ENCODE assay signal across 1 cellular context in the genomic region with DNA sequence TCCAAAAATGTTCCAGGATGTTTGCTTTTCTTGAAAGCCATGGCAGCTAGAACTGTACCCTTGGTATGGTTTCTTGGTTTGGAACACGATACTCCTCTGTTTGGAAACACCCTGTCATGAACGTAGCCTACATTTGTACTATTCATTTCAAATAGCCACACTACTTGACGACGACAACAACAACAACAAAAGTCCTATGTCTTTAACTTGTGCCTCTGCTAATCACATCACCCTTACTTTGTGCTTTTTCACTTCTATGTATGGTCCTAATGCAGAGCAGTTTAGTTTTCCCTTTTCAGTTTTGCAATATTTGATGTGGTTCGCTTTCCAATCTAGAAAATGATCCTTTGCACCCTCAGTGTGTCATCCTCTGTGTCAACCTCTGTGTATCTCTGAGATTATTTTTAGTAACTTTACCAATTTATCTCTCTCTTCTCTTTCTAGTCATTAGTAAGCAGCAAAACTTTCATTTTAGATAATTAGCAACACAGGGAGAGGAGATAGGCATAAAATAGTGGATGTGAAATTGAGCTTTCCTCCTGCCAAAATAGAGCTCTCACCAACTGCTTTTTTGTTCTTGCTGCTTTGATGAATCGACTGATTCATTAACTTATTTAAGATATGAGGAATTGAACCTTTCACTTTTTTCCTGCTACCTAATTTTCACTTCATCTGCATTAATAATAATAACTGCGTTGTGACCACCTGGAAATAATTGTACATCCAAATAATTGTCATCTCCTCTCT.
A peak's percentile ranks its signal among the peaks of the same experiment; 100 is the strongest.
TF ChIP-seq lines count a peak whose summit lies in the region.

No MANE protein-coding gene starts in this region.

TF ChIP-seq in GM12878, 131 proteins besides CTCF, POLR2A, EP300 and RAD21 (continued from another document and continues in another):
- TF ChIP-seq, protein P1, sequence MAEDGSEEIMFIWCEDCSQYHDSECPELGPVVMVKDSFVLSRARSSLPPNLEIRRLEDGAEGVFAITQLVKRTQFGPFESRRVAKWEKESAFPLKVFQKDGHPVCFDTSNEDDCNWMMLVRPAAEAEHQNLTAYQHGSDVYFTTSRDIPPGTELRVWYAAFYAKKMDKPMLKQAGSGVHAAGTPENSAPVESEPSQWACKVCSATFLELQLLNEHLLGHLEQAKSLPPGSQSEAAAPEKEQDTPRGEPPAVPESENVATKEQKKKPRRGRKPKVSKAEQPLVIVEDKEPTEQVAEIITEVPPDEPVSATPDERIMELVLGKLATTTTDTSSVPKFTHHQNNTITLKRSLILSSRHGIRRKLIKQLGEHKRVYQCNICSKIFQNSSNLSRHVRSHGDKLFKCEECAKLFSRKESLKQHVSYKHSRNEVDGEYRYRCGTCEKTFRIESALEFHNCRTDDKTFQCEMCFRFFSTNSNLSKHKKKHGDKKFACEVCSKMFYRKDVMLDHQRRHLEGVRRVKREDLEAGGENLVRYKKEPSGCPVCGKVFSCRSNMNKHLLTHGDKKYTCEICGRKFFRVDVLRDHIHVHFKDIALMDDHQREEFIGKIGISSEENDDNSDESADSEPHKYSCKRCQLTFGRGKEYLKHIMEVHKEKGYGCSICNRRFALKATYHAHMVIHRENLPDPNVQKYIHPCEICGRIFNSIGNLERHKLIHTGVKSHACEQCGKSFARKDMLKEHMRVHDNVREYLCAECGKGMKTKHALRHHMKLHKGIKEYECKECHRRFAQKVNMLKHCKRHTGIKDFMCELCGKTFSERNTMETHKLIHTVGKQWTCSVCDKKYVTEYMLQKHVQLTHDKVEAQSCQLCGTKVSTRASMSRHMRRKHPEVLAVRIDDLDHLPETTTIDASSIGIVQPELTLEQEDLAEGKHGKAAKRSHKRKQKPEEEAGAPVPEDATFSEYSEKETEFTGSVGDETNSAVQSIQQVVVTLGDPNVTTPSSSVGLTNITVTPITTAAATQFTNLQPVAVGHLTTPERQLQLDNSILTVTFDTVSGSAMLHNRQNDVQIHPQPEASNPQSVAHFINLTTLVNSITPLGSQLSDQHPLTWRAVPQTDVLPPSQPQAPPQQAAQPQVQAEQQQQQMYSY (CRISPR knock-in tag; IDR thresholded peaks at IDR 0.05) = no peak
- TF ChIP-seq RUNX3 (IDR thresholded peaks at IDR 0.05; ENCODE audit: low read length) (peak; percentile 98), PAX8 (IDR thresholded peaks at IDR 0.05) (no peak), CBX5 (IDR thresholded peaks at IDR 0.05; ENCODE audit: low read depth) (peak; percentile 80; the same call in 1 of the 2 replicates), EGR1 (IDR thresholded peaks at IDR 0.05; ENCODE audit: borderline replicate concordance in 1 of 2, low read depth in 2 of 2, low read length in 2 of 2) (no peak), ZNF217 (IDR thresholded peaks at IDR 0.05) (peak; percentile 93), NBN (IDR thresholded peaks at IDR 0.05) (peak; percentile 69; the same call in 1 of the 2 replicates), TCF3 (IDR thresholded peaks at IDR 0.05; ENCODE audit: borderline replicate concordance, insufficient read depth, low read depth, low read length) (no peak), POLR2AphosphoS2 (IDR thresholded peaks at IDR 0.05; ENCODE audit: low read depth, low read length) (no peak), SMARCA5 (IDR thresholded peaks at IDR 0.05) (0 out of 2 replicates have a peak, but pooled peaks have one; percentile 3), HDAC6 (IDR thresholded peaks at IDR 0.05; ENCODE audit: unreplicated experiment) (no peak), TCF12 (IDR thresholded peaks at IDR 0.05; ENCODE audit: low read depth, low read length) (no peak), SMC3 (IDR thresholded peaks at IDR 0.05; ENCODE audit: borderline replicate concordance, low read length) (no peak), FOXK2 (IDR thresholded peaks at IDR 0.05) (no peak), MTA2 (IDR thresholded peaks at IDR 0.05; ENCODE audit: low read depth) (peak; percentile 99), CREM (IDR thresholded peaks at IDR 0.05; ENCODE audit: low read depth) (peak; percentile 87), SP1 (IDR thresholded peaks at IDR 0.05; ENCODE audit: low read depth, low read length) (peak; percentile 51), TCF7 (IDR thresholded peaks at IDR 0.05; ENCODE audit: borderline replicate concordance) (peak; percentile 99), ASH2L (IDR thresholded peaks at IDR 0.05; ENCODE audit: borderline replicate concordance, low read depth) (0 out of 2 replicates have a peak, but pooled peaks have one; percentile 18), MTA3 (IDR thresholded peaks at IDR 0.05; ENCODE audit: borderline replicate concordance, low read length) (peak; percentile 95), STAT3 (IDR thresholded peaks at IDR 0.05; ENCODE audit: low read depth, low read length) (peak; percentile 89), SREBF2 (IDR thresholded peaks at IDR 0.05; ENCODE audit: low read length) (no peak), ZNF24 (IDR thresholded peaks at IDR 0.05) (no peak), IKZF1 (conservative IDR thresholded peaks at IDR 0.05) (peak; percentile 91), ETV6 (conservative IDR thresholded peaks at IDR 0.05 in 1 of 2, IDR thresholded peaks at IDR 0.05 in 1 of 2; ENCODE audit: borderline replicate concordance in 1 of 2, low read depth in 1 of 2) (peak in 1 of 2 experiments; percentile 88; a peak in 1 of 4 replicates), POU2F2 (IDR thresholded peaks at IDR 0.05; ENCODE audit: borderline replicate concordance, low read depth, low read length) (no peak; the same call in 2 of the 3 replicates), BRCA1 (IDR thresholded peaks at IDR 0.05; ENCODE audit: low read depth, low read length) (no peak), FOS (IDR thresholded peaks at IDR 0.05; ENCODE audit: borderline replicate concordance, extremely low read depth, insufficient read length) (no peak), CHD2 (IDR thresholded peaks at IDR 0.05; ENCODE audit: borderline replicate concordance, low read depth, low read length) (no peak), KDM1A (IDR thresholded peaks at IDR 0.05; ENCODE audit: borderline replicate concordance) (no peak), GATAD2B (conservative IDR thresholded peaks at IDR 0.05; ENCODE audit: low read depth) (no peak), BACH1 (IDR thresholded peaks at IDR 0.05; ENCODE audit: borderline replicate concordance) (no peak)
- TF ChIP-seq, protein P2, sequence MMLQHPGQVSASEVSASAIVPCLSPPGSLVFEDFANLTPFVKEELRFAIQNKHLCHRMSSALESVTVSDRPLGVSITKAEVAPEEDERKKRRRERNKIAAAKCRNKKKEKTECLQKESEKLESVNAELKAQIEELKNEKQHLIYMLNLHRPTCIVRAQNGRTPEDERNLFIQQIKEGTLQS (IDR thresholded peaks at IDR 0.05; ENCODE audit: borderline replicate concordance, extremely low read depth, low read depth, low read length) = no peak
- TF ChIP-seq, protein P3, sequence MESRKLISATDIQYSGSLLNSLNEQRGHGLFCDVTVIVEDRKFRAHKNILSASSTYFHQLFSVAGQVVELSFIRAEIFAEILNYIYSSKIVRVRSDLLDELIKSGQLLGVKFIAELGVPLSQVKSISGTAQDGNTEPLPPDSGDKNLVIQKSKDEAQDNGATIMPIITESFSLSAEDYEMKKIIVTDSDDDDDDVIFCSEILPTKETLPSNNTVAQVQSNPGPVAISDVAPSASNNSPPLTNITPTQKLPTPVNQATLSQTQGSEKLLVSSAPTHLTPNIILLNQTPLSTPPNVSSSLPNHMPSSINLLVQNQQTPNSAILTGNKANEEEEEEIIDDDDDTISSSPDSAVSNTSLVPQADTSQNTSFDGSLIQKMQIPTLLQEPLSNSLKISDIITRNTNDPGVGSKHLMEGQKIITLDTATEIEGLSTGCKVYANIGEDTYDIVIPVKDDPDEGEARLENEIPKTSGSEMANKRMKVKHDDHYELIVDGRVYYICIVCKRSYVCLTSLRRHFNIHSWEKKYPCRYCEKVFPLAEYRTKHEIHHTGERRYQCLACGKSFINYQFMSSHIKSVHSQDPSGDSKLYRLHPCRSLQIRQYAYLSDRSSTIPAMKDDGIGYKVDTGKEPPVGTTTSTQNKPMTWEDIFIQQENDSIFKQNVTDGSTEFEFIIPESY (IDR thresholded peaks at IDR 0.05) = no peak
- TF ChIP-seq, protein P4, sequence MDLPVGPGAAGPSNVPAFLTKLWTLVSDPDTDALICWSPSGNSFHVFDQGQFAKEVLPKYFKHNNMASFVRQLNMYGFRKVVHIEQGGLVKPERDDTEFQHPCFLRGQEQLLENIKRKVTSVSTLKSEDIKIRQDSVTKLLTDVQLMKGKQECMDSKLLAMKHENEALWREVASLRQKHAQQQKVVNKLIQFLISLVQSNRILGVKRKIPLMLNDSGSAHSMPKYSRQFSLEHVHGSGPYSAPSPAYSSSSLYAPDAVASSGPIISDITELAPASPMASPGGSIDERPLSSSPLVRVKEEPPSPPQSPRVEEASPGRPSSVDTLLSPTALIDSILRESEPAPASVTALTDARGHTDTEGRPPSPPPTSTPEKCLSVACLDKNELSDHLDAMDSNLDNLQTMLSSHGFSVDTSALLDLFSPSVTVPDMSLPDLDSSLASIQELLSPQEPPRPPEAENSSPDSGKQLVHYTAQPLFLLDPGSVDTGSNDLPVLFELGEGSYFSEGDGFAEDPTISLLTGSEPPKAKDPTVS (IDR thresholded peaks at IDR 0.05; ENCODE audit: low read depth, low read length) = no peak
- TF ChIP-seq, protein P5, sequence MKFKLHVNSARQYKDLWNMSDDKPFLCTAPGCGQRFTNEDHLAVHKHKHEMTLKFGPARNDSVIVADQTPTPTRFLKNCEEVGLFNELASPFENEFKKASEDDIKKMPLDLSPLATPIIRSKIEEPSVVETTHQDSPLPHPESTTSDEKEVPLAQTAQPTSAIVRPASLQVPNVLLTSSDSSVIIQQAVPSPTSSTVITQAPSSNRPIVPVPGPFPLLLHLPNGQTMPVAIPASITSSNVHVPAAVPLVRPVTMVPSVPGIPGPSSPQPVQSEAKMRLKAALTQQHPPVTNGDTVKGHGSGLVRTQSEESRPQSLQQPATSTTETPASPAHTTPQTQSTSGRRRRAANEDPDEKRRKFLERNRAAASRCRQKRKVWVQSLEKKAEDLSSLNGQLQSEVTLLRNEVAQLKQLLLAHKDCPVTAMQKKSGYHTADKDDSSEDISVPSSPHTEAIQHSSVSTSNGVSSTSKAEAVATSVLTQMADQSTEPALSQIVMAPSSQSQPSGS (IDR thresholded peaks at IDR 0.05; ENCODE audit: low read length) = peak; percentile 97
- TF ChIP-seq, protein P6, sequence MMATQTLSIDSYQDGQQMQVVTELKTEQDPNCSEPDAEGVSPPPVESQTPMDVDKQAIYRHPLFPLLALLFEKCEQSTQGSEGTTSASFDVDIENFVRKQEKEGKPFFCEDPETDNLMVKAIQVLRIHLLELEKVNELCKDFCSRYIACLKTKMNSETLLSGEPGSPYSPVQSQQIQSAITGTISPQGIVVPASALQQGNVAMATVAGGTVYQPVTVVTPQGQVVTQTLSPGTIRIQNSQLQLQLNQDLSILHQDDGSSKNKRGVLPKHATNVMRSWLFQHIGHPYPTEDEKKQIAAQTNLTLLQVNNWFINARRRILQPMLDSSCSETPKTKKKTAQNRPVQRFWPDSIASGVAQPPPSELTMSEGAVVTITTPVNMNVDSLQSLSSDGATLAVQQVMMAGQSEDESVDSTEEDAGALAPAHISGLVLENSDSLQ (IDR thresholded peaks at IDR 0.05) = no peak; the same call in 1 of the 2 replicates
- TF ChIP-seq, protein P7, sequence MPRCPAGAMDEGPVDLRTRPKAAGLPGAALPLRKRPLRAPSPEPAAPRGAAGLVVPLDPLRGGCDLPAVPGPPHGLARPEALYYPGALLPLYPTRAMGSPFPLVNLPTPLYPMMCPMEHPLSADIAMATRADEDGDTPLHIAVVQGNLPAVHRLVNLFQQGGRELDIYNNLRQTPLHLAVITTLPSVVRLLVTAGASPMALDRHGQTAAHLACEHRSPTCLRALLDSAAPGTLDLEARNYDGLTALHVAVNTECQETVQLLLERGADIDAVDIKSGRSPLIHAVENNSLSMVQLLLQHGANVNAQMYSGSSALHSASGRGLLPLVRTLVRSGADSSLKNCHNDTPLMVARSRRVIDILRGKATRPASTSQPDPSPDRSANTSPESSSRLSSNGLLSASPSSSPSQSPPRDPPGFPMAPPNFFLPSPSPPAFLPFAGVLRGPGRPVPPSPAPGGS (IDR thresholded peaks at IDR 0.05; ENCODE audit: borderline replicate concordance, insufficient read depth, low read depth, low read length, poor library complexity, severe bottlenecking) = peak; percentile 84
- TF ChIP-seq, protein P8, sequence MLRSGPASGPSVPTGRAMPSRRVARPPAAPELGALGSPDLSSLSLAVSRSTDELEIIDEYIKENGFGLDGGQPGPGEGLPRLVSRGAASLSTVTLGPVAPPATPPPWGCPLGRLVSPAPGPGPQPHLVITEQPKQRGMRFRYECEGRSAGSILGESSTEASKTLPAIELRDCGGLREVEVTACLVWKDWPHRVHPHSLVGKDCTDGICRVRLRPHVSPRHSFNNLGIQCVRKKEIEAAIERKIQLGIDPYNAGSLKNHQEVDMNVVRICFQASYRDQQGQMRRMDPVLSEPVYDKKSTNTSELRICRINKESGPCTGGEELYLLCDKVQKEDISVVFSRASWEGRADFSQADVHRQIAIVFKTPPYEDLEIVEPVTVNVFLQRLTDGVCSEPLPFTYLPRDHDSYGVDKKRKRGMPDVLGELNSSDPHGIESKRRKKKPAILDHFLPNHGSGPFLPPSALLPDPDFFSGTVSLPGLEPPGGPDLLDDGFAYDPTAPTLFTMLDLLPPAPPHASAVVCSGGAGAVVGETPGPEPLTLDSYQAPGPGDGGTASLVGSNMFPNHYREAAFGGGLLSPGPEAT (IDR thresholded peaks at IDR 0.05; ENCODE audit: low read depth) = peak; percentile 77
- TF ChIP-seq, protein P9, sequence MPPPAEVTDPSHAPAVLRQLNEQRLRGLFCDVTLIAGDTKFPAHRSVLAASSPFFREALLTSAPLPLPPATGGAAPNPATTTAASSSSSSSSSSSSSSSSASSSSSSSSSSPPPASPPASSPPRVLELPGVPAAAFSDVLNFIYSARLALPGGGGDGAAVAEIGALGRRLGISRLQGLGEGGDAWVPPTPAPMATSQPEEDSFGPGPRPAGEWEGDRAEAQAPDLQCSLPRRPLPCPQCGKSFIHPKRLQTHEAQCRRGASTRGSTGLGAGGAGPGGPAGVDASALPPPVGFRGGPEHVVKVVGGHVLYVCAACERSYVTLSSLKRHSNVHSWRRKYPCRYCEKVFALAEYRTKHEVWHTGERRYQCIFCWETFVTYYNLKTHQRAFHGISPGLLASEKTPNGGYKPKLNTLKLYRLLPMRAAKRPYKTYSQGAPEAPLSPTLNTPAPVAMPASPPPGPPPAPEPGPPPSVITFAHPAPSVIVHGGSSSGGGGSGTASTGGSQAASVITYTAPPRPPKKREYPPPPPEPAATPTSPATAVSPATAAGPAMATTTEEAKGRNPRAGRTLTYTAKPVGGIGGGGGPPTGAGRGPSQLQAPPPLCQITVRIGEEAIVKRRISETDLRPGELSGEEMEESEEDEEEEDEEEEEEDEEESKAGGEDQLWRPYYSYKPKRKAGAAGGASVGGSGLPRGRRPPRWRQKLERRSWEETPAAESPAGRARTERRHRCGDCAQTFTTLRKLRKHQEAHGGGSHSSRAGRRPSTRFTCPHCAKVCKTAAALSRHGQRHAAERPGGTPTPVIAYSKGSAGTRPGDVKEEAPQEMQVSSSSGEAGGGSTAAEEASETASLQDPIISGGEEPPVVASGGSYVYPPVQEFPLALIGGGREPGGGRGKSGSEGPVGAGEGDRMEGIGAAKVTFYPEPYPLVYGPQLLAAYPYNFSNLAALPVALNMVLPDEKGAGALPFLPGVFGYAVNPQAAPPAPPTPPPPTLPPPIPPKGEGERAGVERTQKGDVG (CRISPR knock-in tag; IDR thresholded peaks at IDR 0.05) = no peak
- TF ChIP-seq, protein P10, sequence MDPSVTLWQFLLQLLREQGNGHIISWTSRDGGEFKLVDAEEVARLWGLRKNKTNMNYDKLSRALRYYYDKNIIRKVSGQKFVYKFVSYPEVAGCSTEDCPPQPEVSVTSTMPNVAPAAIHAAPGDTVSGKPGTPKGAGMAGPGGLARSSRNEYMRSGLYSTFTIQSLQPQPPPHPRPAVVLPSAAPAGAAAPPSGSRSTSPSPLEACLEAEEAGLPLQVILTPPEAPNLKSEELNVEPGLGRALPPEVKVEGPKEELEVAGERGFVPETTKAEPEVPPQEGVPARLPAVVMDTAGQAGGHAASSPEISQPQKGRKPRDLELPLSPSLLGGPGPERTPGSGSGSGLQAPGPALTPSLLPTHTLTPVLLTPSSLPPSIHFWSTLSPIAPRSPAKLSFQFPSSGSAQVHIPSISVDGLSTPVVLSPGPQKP (IDR thresholded peaks at IDR 0.05; ENCODE audit: low read depth, low read length) = no peak
